ENCODE assay signal across 9 cellular contexts in the genomic region with DNA sequence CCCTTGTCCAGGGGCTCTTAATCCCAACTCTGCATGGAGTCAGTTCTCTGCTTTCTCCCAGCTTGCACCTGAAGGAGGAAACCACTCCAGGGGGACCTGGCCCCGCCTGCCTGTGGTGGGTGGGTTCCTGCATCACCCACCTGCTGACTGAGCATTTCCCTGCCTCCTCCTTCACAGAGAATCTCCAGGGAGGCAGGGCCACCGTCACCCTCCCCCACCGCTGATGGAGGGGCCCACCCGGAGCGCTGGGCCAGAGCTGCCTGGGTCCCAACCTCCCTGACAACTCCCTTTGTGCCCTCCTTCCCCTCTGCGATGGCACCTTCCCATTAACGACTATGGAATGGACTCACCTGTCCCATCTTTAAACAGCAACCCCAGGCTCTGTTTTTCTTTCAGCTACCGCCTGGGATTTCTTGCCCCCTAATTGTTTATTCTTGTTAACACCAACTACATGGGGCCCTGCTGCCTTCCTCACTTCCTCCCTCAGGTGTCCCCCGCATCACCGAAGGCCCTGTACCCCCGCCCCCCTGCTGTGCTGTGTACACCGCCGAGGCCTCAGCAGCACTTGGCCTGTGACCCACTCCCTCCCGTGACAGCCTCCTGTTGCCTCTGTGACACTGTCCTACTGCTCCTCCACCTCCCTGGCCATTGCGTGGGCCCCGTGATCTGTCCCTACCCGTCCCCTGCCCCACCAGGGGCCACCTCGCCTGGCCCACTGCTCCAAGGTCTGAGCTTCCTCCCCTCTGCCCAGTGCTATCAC. TPM values are rescaled to one million over a fixed set of nuclear protein-coding genes. Genes with fewer than 3 reads are reported as not detected.
DNase-seq lines count a peak whose midpoint lies in the region; ATAC-seq, FAIRE-seq and TF ChIP-seq lines count a peak whose summit lies in the region.
"Had no signal": no experiment of that assay in that cellular context is flagged by ENCODE, and none has a peak within 500 bp of the region (broad histone marks: within the 10 kb centered on the region; RNA-seq: fewer than 3 reads in every experiment).

No MANE protein-coding gene starts in this region.

- no peaks in the 10 kb centered on the region for H3K9me3 ChIP-seq in astrocyte (ENCODE audit: insufficient read depth, low read depth, low read length)

- no peak for DNase-seq in astrocyte (ENCODE audit: low read depth)
- DNase-seq in memory B cell (ENCODE audit: low spot score in 2 of 2): no peak
- DNase-seq in NCI-H524 (lab: John Stamatoyannopoulos, UW): no peak
- no peak for DNase-seq in Kasumi-1 (lab: John Stamatoyannopoulos, UW)

- peaks cover 7% of the 10 kb centered on the region for H3K4me1 Mint-ChIP-seq in astrocyte (ENCODE audit: low read depth, unreplicated experiment)
- H3K4me1 Mint-ChIP-seq in memory B cell: peaks cover 4% of the 10 kb centered on the region

- TF ChIP-seq CTCF in astrocyte (IDR thresholded peaks at IDR 0.05; ENCODE audit: insufficient read depth, low read depth, low read length): no peak

- peaks cover 3% of the 10 kb centered on the region for H3K36me3 Mint-ChIP-seq in astrocyte (ENCODE audit: low read depth, unreplicated experiment)
- H3K36me3 Mint-ChIP-seq in memory B cell: no peaks in the 10 kb centered on the region

- H3K27me3 ChIP-seq in ACC112 (ENCODE audit: insufficient read depth, low read length): no peaks in the 10 kb centered on the region
- no peaks in the 10 kb centered on the region for H3K27me3 ChIP-seq in astrocyte (ENCODE audit: insufficient read depth, low read length)

- H3K4me2 ChIP-seq in astrocyte (ENCODE audit: low read length): peak overlapping the region; percentile 90

- H3K9me3 Mint-ChIP-seq in astrocyte (ENCODE audit: unreplicated experiment): no peaks in the 10 kb centered on the region
- H3K9me3 Mint-ChIP-seq in memory B cell: no peaks in the 10 kb centered on the region

- peak overlapping the region; percentile 41 for H2AFZ ChIP-seq in ACC112 (ENCODE audit: low read length, unreplicated experiment)
- peak overlapping the region; percentile 78 for H2AFZ ChIP-seq in astrocyte (ENCODE audit: low read depth, low read length)

- peak overlapping the region; percentile 78 for H3K4me3 ChIP-seq in ACC112 (ENCODE audit: low read depth, low read length)
- H3K4me3 ChIP-seq in astrocyte (ENCODE audit: insufficient read depth, low read depth, low read length): peak overlapping the region; percentile 59

- H3K4me3 Mint-ChIP-seq in astrocyte (ENCODE audit: unreplicated experiment): peak overlapping the region; percentile 86
- H3K4me3 Mint-ChIP-seq in memory B cell: peak overlapping the region; percentile 85

- H3K27ac ChIP-seq in ACC112 (ENCODE audit: low read depth, low read length): no peak overlapping the region
- H3K27ac ChIP-seq in astrocyte (ENCODE audit: low read depth, low read length): no peak overlapping the region

- H3K4me1 ChIP-seq in ACC112 (ENCODE audit: control insufficient read depth, insufficient read depth, low read length, unreplicated experiment) (peaks cover 12% of the 10 kb centered on the region), astrocyte (ENCODE audit: insufficient read depth, low read length) (peaks cover 14% of the 10 kb centered on the region)

- H3K27ac Mint-ChIP-seq in astrocyte (ENCODE audit: unreplicated experiment): peak overlapping the region; percentile 21
- no peak overlapping the region for H3K27ac Mint-ChIP-seq in memory B cell

- H3K79me2 ChIP-seq in ACC112 (ENCODE audit: control insufficient read depth, insufficient read depth, low read length, unreplicated experiment): peaks cover 8% of the 10 kb centered on the region
- H3K79me2 ChIP-seq in astrocyte (ENCODE audit: insufficient read depth, low read length): peaks cover 8% of the 10 kb centered on the region

- H3K27me3 Mint-ChIP-seq in astrocyte (ENCODE audit: low read depth, unreplicated experiment): no peaks in the 10 kb centered on the region
- H3K27me3 Mint-ChIP-seq in memory B cell: peaks cover 2% of the 10 kb centered on the region

- peaks cover 5% of the 10 kb centered on the region for H4K20me1 ChIP-seq in astrocyte (ENCODE audit: insufficient read depth, low read length)

- H3K9ac ChIP-seq in astrocyte (ENCODE audit: low read length): peak overlapping the region; percentile 79

- peak; percentile 13 for ATAC-seq in HG02938 (IDR thresholded peaks at IDR 0.05; ENCODE audit: unreplicated experiment)
- ATAC-seq in memory B cell (ENCODE audit: low read depth): no peak
- no peak for ATAC-seq in activated CD4-positive, CD25-positive, alpha-beta regulatory T cell treated with anti-CD3 and anti-CD28 coated beads, Interleukin-2, amount 50 U/mL, for 24 hours
- ATAC-seq in HG02840 (IDR thresholded peaks at IDR 0.05; ENCODE audit: low FRiP score, unreplicated experiment): no peak

- H3K36me3 ChIP-seq in ACC112 (ENCODE audit: insufficient read depth, low read length) (peaks cover 1% of the 10 kb centered on the region; the same call in 1 of the 2 replicates), astrocyte (ENCODE audit: insufficient read depth, low read length) (peaks cover 8% of the 10 kb centered on the region)

- FAIRE-seq in astrocyte (lab: Jason Lieb, UNC): no peak
- FAIRE-seq: islet of Langerhans had no signal

RNA-seq across cellular contexts. Expression of gene TEDC2, which starts 0.8 kb away (rescaled TPM):
- 5.8 and 6.0 TPM in 2 replicates for total RNA-seq in astrocyte

RNA-seq across cellular contexts. Expression of gene NTN3, which starts 12.0 kb away (rescaled TPM):
- 1.1 and 1.3 TPM in 2 replicates for total RNA-seq in astrocyte

RNA-seq across cellular contexts. Expression of gene TBC1D24, which starts 15.9 kb away (rescaled TPM):
- total RNA-seq in astrocyte: 12.8 and 13.4 TPM in 2 replicates

RNA-seq across cellular contexts. Expression of gene CCNF, which starts 29.8 kb away (rescaled TPM):
- 5.5 and 6.4 TPM in 2 replicates for total RNA-seq in astrocyte

RNA-seq across cellular contexts. Expression of gene ATP6V0C, which starts 54.7 kb away (rescaled TPM):
- total RNA-seq in astrocyte: 311 TPM in 2 replicates
